Comparison of ENCODE assay signal across 1 cellular context in genomic region chr4:153506972-153507678, GRCh38.
TF ChIP-seq lines count a peak whose summit lies in the region.

No MANE protein-coding gene starts in this region.

TF ChIP-seq in GM12878, 131 proteins besides CTCF, POLR2A, EP300 and RAD21:
- TF ChIP-seq POLR2AphosphoS5 (IDR thresholded peaks at IDR 0.05; ENCODE audit: low read length) (0 out of 2 replicates have a peak, but pooled peaks have one; percentile 32), TCF7 (IDR thresholded peaks at IDR 0.05; ENCODE audit: borderline replicate concordance) (no peak)
TF ChIP-seq in GM12878: peak in this region for 1.
